In genomic region chr21:31351438-31351837, GRCh38 we compare ENCODE assay signal across 15 cellular contexts. TPM values are rescaled to one million over a fixed set of nuclear protein-coding genes. Genes with fewer than 3 reads are reported as not detected.
DNase-seq lines count a peak whose midpoint lies in the region; ATAC-seq lines count a peak whose summit lies in the region.
"Had no signal": no experiment of that assay in that cellular context is flagged by ENCODE, and none has a peak within 500 bp of the region (broad histone marks: within the 10 kb centered on the region; RNA-seq: fewer than 3 reads in every experiment).

No MANE protein-coding gene starts in this region.

- H3K36me3 ChIP-seq in mesenchymal stem cell (ENCODE audit: control insufficient read depth in 1 of 2, insufficient read depth in 2 of 2, low read depth in 1 of 2, low read length in 2 of 2), result no peaks in the 10 kb centered on the region
- H3K36me3 ChIP-seq: uterus had no signal

- H3K14ac ChIP-seq in mesenchymal stem cell (ENCODE audit: low read length in 2 of 2), result no peak overlapping the region

- H2AK5ac ChIP-seq in mesenchymal stem cell (ENCODE audit: low read length, severe bottlenecking), result no peak overlapping the region

- no peak for ATAC-seq in GM19328 (IDR thresholded peaks at IDR 0.05; ENCODE audit: unreplicated experiment)
- no peak for ATAC-seq in GM21529 (IDR thresholded peaks at IDR 0.05; ENCODE audit: unreplicated experiment)
- ATAC-seq in HG02970 (IDR thresholded peaks at IDR 0.05; ENCODE audit: low FRiP score, unreplicated experiment), result no peak
- ATAC-seq: mucosa of descending colon had no signal

- no peak overlapping the region for H2BK15ac ChIP-seq in mesenchymal stem cell (ENCODE audit: low read depth, poor library complexity, severe bottlenecking)

- no peak overlapping the region for H3K9ac ChIP-seq in mesenchymal stem cell (ENCODE audit: low read length)

- WGBS in mesenchymal stem cell, result 32% methylated on average over 5 of the region's 5 CpGs

- no peak overlapping the region for H3K4me2 ChIP-seq in mesenchymal stem cell (ENCODE audit: low read length, poor library complexity, severe bottlenecking)

- no peak overlapping the region for H3K27ac ChIP-seq in mesenchymal stem cell (ENCODE audit: low read length, poor library complexity, severe bottlenecking)
- H3K27ac ChIP-seq: uterus had no signal

- no peak overlapping the region for H2AFZ ChIP-seq in mesenchymal stem cell (ENCODE audit: low read depth, low read length)

- H3K18ac ChIP-seq in mesenchymal stem cell (ENCODE audit: low read depth in 1 of 2, low read length in 2 of 2), result no peak overlapping the region

- H3K4me1 ChIP-seq in mesenchymal stem cell (ENCODE audit: control insufficient read depth, insufficient read depth, low read depth, low read length), result peaks cover 7% of the 10 kb centered on the region
- H3K4me1 ChIP-seq: uterus had no signal

- no peak overlapping the region for H4K91ac ChIP-seq in mesenchymal stem cell (ENCODE audit: low read length)

- DNase-seq in EH (ENCODE audit: low read depth) (peak; percentile 52), M059J (ENCODE audit: low read depth) (peak; percentile 85), amniotic epithelial cell (ENCODE audit: low read depth) (peak; percentile 48), mesenchymal stem cell (peak; percentile 40), NCI-H524 (lab: John Stamatoyannopoulos, UW) (no peak)
- DNase-seq: activated CD4-positive, alpha-beta T cell treated with anti-CD3 and anti-CD28 coated beads, Interleukin-2, amount 50 U/mL, for 48 hours; effector CD4-positive, alpha-beta T cell; hippocampal formation; MM.1S; mucosa of descending colon; SHP77 treated with DMSO at 0.1 percent for 48 hours; uterus had no signal

- no peak overlapping the region for H2BK120ac ChIP-seq in mesenchymal stem cell (ENCODE audit: low read depth, low read length)

- peaks cover 0 to 3% of the 10 kb centered on the region in 2 experiments for H3K27me3 ChIP-seq in mesenchymal stem cell (ENCODE audit: control insufficient read depth in 1 of 2, insufficient read depth in 1 of 2, low read length in 2 of 2)
- H3K27me3 ChIP-seq: uterus had no signal

- no peak overlapping the region for H3K4ac ChIP-seq in mesenchymal stem cell (ENCODE audit: low read depth in 1 of 2, low read length in 2 of 2)

- H3K4me3 ChIP-seq in mesenchymal stem cell (ENCODE audit: insufficient read depth in 1 of 2, low read depth in 1 of 2, low read length in 2 of 2), result no peak overlapping the region
- H3K4me3 ChIP-seq: mucosa of descending colon, uterus had no signal

- H2BK5ac ChIP-seq in mesenchymal stem cell (ENCODE audit: low read depth, low read length, poor library complexity, severe bottlenecking), result no peak overlapping the region

- no peaks in the 10 kb centered on the region for H3K9me3 ChIP-seq in mesenchymal stem cell (ENCODE audit: control insufficient read depth, low read length)
- H3K9me3 ChIP-seq: mucosa of descending colon, uterus had no signal

- no peak overlapping the region for H3K23ac ChIP-seq in mesenchymal stem cell (ENCODE audit: low read length in 2 of 2)

- H3K79me1 ChIP-seq in mesenchymal stem cell (replicated peaks; ENCODE audit: low read length, poor library complexity, severe bottlenecking), result peaks cover 1% of the 10 kb centered on the region

- H2BK12ac ChIP-seq in mesenchymal stem cell (ENCODE audit: low read length in 2 of 2), result no peak overlapping the region

- H4K8ac ChIP-seq in mesenchymal stem cell (ENCODE audit: low read length), result no peak overlapping the region

RNA-seq across cellular contexts. Expression of gene TIAM1, which starts 7.4 kb away (rescaled TPM):
- 0.17 and 0.30 TPM in 2 replicates for total RNA-seq in M059J (2014; rRNA removed; shearing (Covaris generic))
- polyA plus RNA-seq in mesenchymal stem cell (2013, experiment 1 of 2), result 3.3 TPM
- polyA plus RNA-seq in mesenchymal stem cell (2013, experiment 2 of 2), result 3.2 TPM

Comparison
In these comparisons a context has a peak if more than half of its experiments do, and no peak if none do; other contexts are left out.
1. DNase-seq: peak in EH (single experiment), M059J (single experiment), amniotic epithelial cell (single experiment) and mesenchymal stem cell (single experiment); none in NCI-H524 (0 of 2).